In genomic region chr9:1791191-1791590, GRCh38 we compare ENCODE assay signal across 3 cellular contexts.
"Had no signal": no experiment of that assay in that cellular context is flagged by ENCODE, and none has a peak within 500 bp of the region (broad histone marks: within the 10 kb centered on the region; RNA-seq: fewer than 3 reads in every experiment).

No MANE protein-coding gene starts in this region.

- ATAC-seq: GM12878 had no signal

- DNase-seq: GDM1, GF-D8 had no signal
